25 cellular contexts compared by ENCODE assay signal in the genomic region with DNA sequence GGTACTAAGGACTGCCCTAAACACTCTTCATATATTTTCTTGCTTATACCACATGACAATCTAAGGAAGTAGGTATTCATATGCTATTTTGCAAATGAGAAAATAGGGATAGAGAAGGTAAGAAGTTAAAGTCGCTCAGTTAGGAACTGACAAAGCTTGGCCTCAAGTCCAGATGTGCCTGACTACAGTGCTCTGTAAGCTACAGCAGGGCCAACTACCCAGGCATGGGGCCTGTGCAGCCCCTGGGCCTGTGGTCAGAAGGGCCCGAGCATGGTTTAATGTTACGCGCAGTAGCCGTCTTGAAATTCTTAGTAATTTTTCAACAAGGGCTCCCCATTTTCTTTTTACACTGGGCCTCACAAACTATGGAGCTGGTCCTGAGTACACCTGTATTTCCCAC.
DNase-seq lines count a peak whose midpoint lies in the region; ATAC-seq, FAIRE-seq and TF ChIP-seq lines count a peak whose summit lies in the region.
"Had no signal": no experiment of that assay in that cellular context is flagged by ENCODE, and none has a peak within 500 bp of the region (broad histone marks: within the 10 kb centered on the region; RNA-seq: fewer than 3 reads in every experiment).

No MANE protein-coding gene starts in this region.

- POLR2A ChIA-PET in HEK293 (lab: Yijun Ruan, JAX), result no interaction called here
- POLR2A ChIA-PET in CD4-positive, alpha-beta T cell (lab: Charles Lee), result no interaction called here

- H3F3A ChIP-seq in smooth muscle cell (ENCODE audit: low read depth), result no peaks in the 10 kb centered on the region

- H2AFZ ChIP-seq in smooth muscle cell (ENCODE audit: low read depth), result no peak overlapping the region

- H3K27me3 ChIP-seq in lower lobe of right lung (ENCODE audit: low read depth), result no peaks in the 10 kb centered on the region
- no peaks in the 10 kb centered on the region for H3K27me3 ChIP-seq in smooth muscle cell (ENCODE audit: low read depth)
- H3K27me3 ChIP-seq in CD4-positive, alpha-beta T cell (ENCODE audit: control insufficient read depth, insufficient read depth, low read length), result no peaks in the 10 kb centered on the region
- H3K27me3 ChIP-seq: BE2C, heart right ventricle had no signal

- H3K27ac ChIP-seq in HEK293 (ENCODE audit: extremely low read depth, low read depth, low read length) (peak overlapping the region; percentile 76), lower lobe of right lung (peak overlapping the region; percentile 56), smooth muscle cell (ENCODE audit: low read depth) (peak overlapping the region; percentile 45)
- no peak overlapping the region for H3K27ac ChIP-seq in CD4-positive, alpha-beta T cell (ENCODE audit: low read depth, low read length)
- H3K27ac ChIP-seq: coronary artery, heart right ventricle had no signal

- TF ChIP-seq CTCF in HEK293 (tag by site-specific recombination; IDR thresholded peaks at IDR 0.05), result no peak
- no peak for TF ChIP-seq CTCF in brain (conservative IDR thresholded peaks at IDR 0.05)
- no peak for TF ChIP-seq CTCF in lower lobe of right lung (IDR thresholded peaks at IDR 0.05)
- no peak for TF ChIP-seq CTCF in smooth muscle cell (IDR thresholded peaks at IDR 0.05; ENCODE audit: borderline replicate concordance, insufficient read depth, poor library complexity, severe bottlenecking)
- TF ChIP-seq CTCF in CD4-positive, alpha-beta T cell (IDR thresholded peaks at IDR 0.05), result no peak

- H3K79me2 ChIP-seq in smooth muscle cell (ENCODE audit: low read depth), result peaks cover 83% of the 10 kb centered on the region

- peaks cover 0 to 2% (median 0%) of the 10 kb centered on the region in 5 experiments for H3K9me3 Mint-ChIP-seq in brain
- H3K9me3 Mint-ChIP-seq in CD4-positive, alpha-beta T cell, result no peaks in the 10 kb centered on the region
- H3K9me3 Mint-ChIP-seq: activated CD8-positive, alpha-beta T cell treated with anti-CD3 and anti-CD28 coated beads for 36 hours had no signal

- ATAC-seq in lower lobe of right lung, result no peak
- no peak for ATAC-seq in CD4-positive, alpha-beta T cell (ENCODE audit: poor library complexity)
- ATAC-seq: activated CD8-positive, alpha-beta T cell treated with anti-CD3 and anti-CD28 coated beads for 36 hours; activated naive CD4-positive, alpha-beta T cell treated with anti-CD3 and anti-CD28 coated beads, Interleukin-2, amount 50 U/mL, for 72 hours; effector memory CD8-positive, alpha-beta T cell; heart right ventricle; left ventricle myocardium superior had no signal

- TF ChIP-seq POLR2A in H54 (IDR thresholded peaks at IDR 0.05; ENCODE audit: low read depth, low read length), result no peak

- CTCF ChIA-PET in HEK293 (lab: Yijun Ruan, JAX), result no interaction called here
- CTCF ChIA-PET in CD4-positive, alpha-beta T cell (lab: Charles Lee), result no interaction called here

- no peaks in the 10 kb centered on the region for H3K27me3 Mint-ChIP-seq in brain
- H3K27me3 Mint-ChIP-seq in CD4-positive, alpha-beta T cell, result peaks cover 4% of the 10 kb centered on the region
- H3K27me3 Mint-ChIP-seq: activated CD8-positive, alpha-beta T cell treated with anti-CD3 and anti-CD28 coated beads for 36 hours; effector memory CD8-positive, alpha-beta T cell had no signal

- H3K36me3 ChIP-seq in HEK293 (ENCODE audit: control insufficient read depth in 2 of 2, insufficient read depth in 1 of 2, low read length in 2 of 2) (peaks cover 0 to 2% of the 10 kb centered on the region in 2 experiments; a peak in 1 of 3 replicates), lower lobe of right lung (no peaks in the 10 kb centered on the region), smooth muscle cell (ENCODE audit: low read depth) (no peaks in the 10 kb centered on the region)
- H3K36me3 ChIP-seq: BE2C, heart right ventricle had no signal

- H3K4me1 ChIP-seq in HEK293 (ENCODE audit: control insufficient read depth, insufficient read depth, low read length) (peaks cover 22% of the 10 kb centered on the region), lower lobe of right lung (peaks cover 28% of the 10 kb centered on the region), smooth muscle cell (ENCODE audit: low read depth) (peaks cover 43% of the 10 kb centered on the region)
- H3K4me1 ChIP-seq: BE2C had no signal

- peak overlapping the region; percentile 66 for H3K4me2 ChIP-seq in smooth muscle cell

- FAIRE-seq in H54 (lab: Jason Lieb, UNC), result no peak
- FAIRE-seq: islet of Langerhans, TTC549 had no signal

- intact Hi-C loops in lower lobe of right lung (cut with DNase I), result no loop called here
- intact Hi-C loops in CD4-positive, alpha-beta T cell (cut with DNase I, micrococcal nuclease), result no loop called here

- H3K9me3 ChIP-seq in HEK293 (ENCODE audit: control insufficient read depth, insufficient read depth, low read depth, low read length), result no peaks in the 10 kb centered on the region
- no peaks in the 10 kb centered on the region for H3K9me3 ChIP-seq in lower lobe of right lung
- H3K9me3 ChIP-seq in smooth muscle cell (replicated peaks; ENCODE audit: low read depth), result no peaks in the 10 kb centered on the region
- H3K9me3 ChIP-seq in CD4-positive, alpha-beta T cell (ENCODE audit: control insufficient read depth, low read length), result no peaks in the 10 kb centered on the region
- H3K9me3 ChIP-seq: BE2C, Caco-2, heart right ventricle had no signal

- peaks cover 18% of the 10 kb centered on the region for H3K36me3 Mint-ChIP-seq in brain
- H3K36me3 Mint-ChIP-seq in CD4-positive, alpha-beta T cell (ENCODE audit: low read depth), result no peaks in the 10 kb centered on the region
- H3K36me3 Mint-ChIP-seq: activated naive CD4-positive, alpha-beta T cell treated with anti-CD3 and anti-CD28 coated beads, Interleukin-2, amount 50 U/mL, for 72 hours had no signal

- no peak overlapping the region for H3K9ac ChIP-seq in smooth muscle cell (ENCODE audit: low read depth)

- WGBS in smooth muscle cell (ENCODE audit: low lambda C conversion rate), result 92% methylated on average over 5 of the region's 5 CpGs

- H3K4me3 ChIP-seq in HEK293 (ENCODE audit: low read depth, low read length) (no peak overlapping the region), lower lobe of right lung (no peak overlapping the region), smooth muscle cell (no peak overlapping the region)
- H3K4me3 ChIP-seq: coronary artery, heart right ventricle had no signal

- H3K4me3 Mint-ChIP-seq in brain, result peak overlapping the region in 4 of 5 experiments; percentile 57 to 81 (median 76)
- no peak overlapping the region for H3K4me3 Mint-ChIP-seq in CD4-positive, alpha-beta T cell
- H3K4me3 Mint-ChIP-seq: activated CD8-positive, alpha-beta T cell treated with anti-CD3 and anti-CD28 coated beads for 36 hours; effector memory CD8-positive, alpha-beta T cell had no signal

- H4K20me1 ChIP-seq in smooth muscle cell (ENCODE audit: low read depth), result peaks cover 100% of the 10 kb centered on the region

- H3K4me1 Mint-ChIP-seq in brain, result peaks cover 79% of the 10 kb centered on the region
- no peaks in the 10 kb centered on the region for H3K4me1 Mint-ChIP-seq in CD4-positive, alpha-beta T cell (ENCODE audit: low read depth)

- peak overlapping the region; percentile 83 to 94 (median 90) for H3K27ac Mint-ChIP-seq in brain
- no peak overlapping the region for H3K27ac Mint-ChIP-seq in CD4-positive, alpha-beta T cell
- H3K27ac Mint-ChIP-seq: activated CD8-positive, alpha-beta T cell treated with anti-CD3 and anti-CD28 coated beads for 36 hours; activated naive CD4-positive, alpha-beta T cell treated with anti-CD3 and anti-CD28 coated beads, Interleukin-2, amount 50 U/mL, for 72 hours; effector memory CD8-positive, alpha-beta T cell had no signal

- DNase-seq in lower lobe of right lung (no peak), smooth muscle cell (lab: John Stamatoyannopoulos, UW; ENCODE audit: unreplicated experiment) (no peak), hypothalamus (lab: John Stamatoyannopoulos, UW) (no peak), H54 (ENCODE audit: insufficient read length, low spot score) (no peak)
- DNase-seq in activated T-cell treated with anti-CD3 and anti-CD28 coated beads, Interleukin-2, amount 50 U/mL, for 48 hours, result no peak
- no peak for DNase-seq in CD4-positive, alpha-beta T cell
- DNase-seq: activated CD8-positive, alpha-beta T cell treated with anti-CD3 and anti-CD28 coated beads for 36 hours; BE2C; DMS79; effector memory CD8-positive, alpha-beta T cell; foreskin fibroblast; GF-D8; heart right ventricle; left ventricle myocardium superior; NCI-H1105; NCI-H226; posterior cingulate gyrus; stimulated activated naive CD4-positive, alpha-beta T cell treated with Interleukin-2 at 50 U/mL for 16 hours had no signal

TF ChIP-seq in HEK293, 187 proteins besides CTCF, POLR2A, EP300 and RAD21 (continues in another document):
- TF ChIP-seq ZXDB (tag by site-specific recombination; IDR thresholded peaks at IDR 0.05), result no peak
- TF ChIP-seq ZSCAN5A (tag by site-specific recombination; IDR thresholded peaks at IDR 0.05), result no peak
- TF ChIP-seq ZNF341 (tag by site-specific recombination; IDR thresholded peaks at IDR 0.05; ENCODE audit: low read depth), result no peak
- TF ChIP-seq HOXD13 (CRISPR knock-in tag; IDR thresholded peaks at IDR 0.05; ENCODE audit: borderline replicate concordance), result no peak
- TF ChIP-seq ZNF747 (tag by site-specific recombination; IDR thresholded peaks at IDR 0.05), result no peak
- TF ChIP-seq OVOL3 (tag by site-specific recombination; IDR thresholded peaks at IDR 0.05), result no peak
- TF ChIP-seq ZNF571 (tag by site-specific recombination; IDR thresholded peaks at IDR 0.05), result no peak
- no peak for TF ChIP-seq ZSCAN30 (tag by site-specific recombination; IDR thresholded peaks at IDR 0.05)
- no peak for TF ChIP-seq KLF17 (tag by site-specific recombination; IDR thresholded peaks at IDR 0.05)
- no peak for TF ChIP-seq ZNF664 (tag by site-specific recombination; IDR thresholded peaks at IDR 0.05)
